In the genomic region with DNA sequence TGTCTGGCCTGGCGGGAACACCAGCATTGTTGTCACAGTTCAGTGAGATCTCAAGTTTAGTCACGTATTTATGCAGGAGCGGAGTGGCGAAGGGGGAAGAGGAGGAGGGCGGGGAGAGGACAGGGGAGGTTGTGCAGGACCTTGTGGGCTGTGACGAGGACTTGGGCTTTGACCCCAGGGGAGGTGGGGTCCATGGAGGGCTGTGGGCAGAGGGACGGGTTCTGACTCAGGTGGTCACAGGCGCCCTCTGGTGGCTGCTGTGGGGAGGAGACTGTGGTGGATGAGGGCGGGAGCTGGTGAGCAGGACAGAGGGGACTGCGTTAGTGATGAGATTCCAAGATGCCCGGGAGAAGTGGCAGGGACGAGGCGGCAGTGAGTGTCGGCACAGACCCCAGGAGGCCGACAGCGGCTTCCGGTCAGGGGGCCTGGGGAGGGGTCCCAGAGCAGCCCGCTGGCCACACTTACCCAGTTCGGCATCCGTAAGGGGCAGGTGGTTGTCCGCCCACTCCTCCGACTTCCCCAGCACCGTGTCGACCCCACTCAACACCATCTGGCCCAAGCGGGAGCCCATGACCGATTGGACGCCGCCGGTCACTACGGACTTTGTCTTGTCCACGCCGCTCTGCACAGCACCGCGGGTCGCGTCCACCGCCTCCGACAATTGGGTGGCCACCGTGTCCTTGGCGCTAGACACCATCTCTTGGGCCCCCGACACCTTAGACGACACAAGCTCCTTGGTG, we compare ENCODE assay signal across 8 cellular contexts. TPM values are rescaled to one million over a fixed set of nuclear protein-coding genes. Genes with fewer than 3 reads are reported as not detected.
DNase-seq lines count a peak whose midpoint lies in the region; ATAC-seq and TF ChIP-seq lines count a peak whose summit lies in the region.

No MANE protein-coding gene starts in this region.

- no peak for TF ChIP-seq POLR2A in uterus (IDR thresholded peaks at IDR 0.05)

- no peak overlapping the region for H3K4me3 ChIP-seq in uterus

- intact Hi-C loops in head of caudate nucleus (cut with DNase I) (no loop called here), posterior cingulate gyrus (cut with DNase I) (loop anchor here (1.0 kb wide), 1 partner anchor 41 kb away; no protein-coding TSS in a partner anchor), uterus (cut with DNase I; ENCODE audit: low total_unique reads) (loop anchor here (2.0 kb wide), 1 partner anchor 41 kb away; no protein-coding TSS in a partner anchor)

- no peaks in the 10 kb centered on the region for H3K9me3 ChIP-seq in uterus

- peak; percentile 85 to 91 (median 88) for TF ChIP-seq CTCF in uterus (IDR thresholded peaks at IDR 0.05)

- no peaks in the 10 kb centered on the region for H3K36me3 ChIP-seq in uterus

- peak; percentile 41 for ATAC-seq in HG03442 (IDR thresholded peaks at IDR 0.05; ENCODE audit: unreplicated experiment)

- H3K27me3 ChIP-seq in uterus, result no peaks in the 10 kb centered on the region

- no peak overlapping the region for H3K27ac ChIP-seq in uterus

- peak; percentile 58 for DNase-seq in CD1c-positive myeloid dendritic cell (ENCODE audit: extremely low spot score)
- DNase-seq in SHP77 treated with DMSO at 0.1 percent for 48 hours (lab: John Stamatoyannopoulos, UW), result peak; percentile 8
- peak; percentile 69 for DNase-seq in activated gamma-delta T cell treated with anti-CD3 and anti-CD28 coated beads, Interleukin-2, amount 50 U/mL, for 16 hours (ENCODE audit: low read depth)
- DNase-seq in head of caudate nucleus, result peak; percentile 49 to 88 (median 77)
- DNase-seq in posterior cingulate gyrus, result peak; percentile 29 to 95 (median 79)
- peak; percentile 72 to 75 for DNase-seq in uterus
- DNase-seq in A172 (ENCODE audit: low spot score), result no peak

- H3K4me1 ChIP-seq in uterus, result no peaks in the 10 kb centered on the region

RNA-seq across cellular contexts. Expression of a gene that starts 15.7 kb away (rescaled TPM):
- total RNA-seq in uterus, result 10 to 100 TPM; 18.7 to 60.8 (median 27.9) TPM
- total RNA-seq in A172 (2014; rRNA removed; shearing (Covaris generic)), result 175 and 198 TPM in 2 replicates

RNA-seq across cellular contexts. Expression of a gene that starts 20.2 kb away (rescaled TPM):
- 10 to 100 TPM in 1 of 4 donors, 1 to 10 TPM in 2, under 1 TPM in 1; under 0.01 to 13.0 (median 2.3) TPM for total RNA-seq in uterus
- total RNA-seq in A172 (2014; rRNA removed; shearing (Covaris generic)), result 1.4 and 2.9 TPM in 2 replicates

RNA-seq across cellular contexts. Expression of a gene that starts 51.0 kb away (rescaled TPM):
- total RNA-seq in uterus, result under 1 TPM in 2 of 4 donors, not detected in 2; 0.26 to 0.70 TPM
- total RNA-seq in A172 (2014; rRNA removed; shearing (Covaris generic)), result not detected in 2 replicates

RNA-seq across cellular contexts. Expression of a gene that starts 57.6 kb away (rescaled TPM):
- 10 to 100 TPM in 1 of 4 donors, under 1 TPM in 2, not detected in 1; 0.46 to 21.8 (median 0.77) TPM for total RNA-seq in uterus
- total RNA-seq in A172 (2014; rRNA removed; shearing (Covaris generic)), result 110 and 118 TPM in 2 replicates
